Comparison of ENCODE assay signal across 8 cellular contexts in genomic region chr17:75455896-75456416, GRCh38. TPM values are rescaled to one million over a fixed set of nuclear protein-coding genes. Genes with fewer than 3 reads are reported as not detected.
DNase-seq lines count a peak whose midpoint lies in the region; ATAC-seq and TF ChIP-seq lines count a peak whose summit lies in the region.

No MANE protein-coding gene starts in this region.

- H3K4me3 ChIP-seq in KMS-11 (IDR thresholded peaks at IDR 0.05; ENCODE audit: insufficient read depth, low read depth, low read length) (no peak overlapping the region), mononuclear cell (ENCODE audit: low read length) (peak overlapping the region; percentile 92)

- H3K9me3 ChIP-seq in mononuclear cell (ENCODE audit: low read depth, low read length) = no peaks in the 10 kb centered on the region

- H3K4me1 Mint-ChIP-seq in central memory CD8-positive, alpha-beta T cell = peaks cover 40% of the 10 kb centered on the region

- peak overlapping the region; percentile 75 for H2AFZ ChIP-seq in KMS-11 (ENCODE audit: low read depth)

- ATAC-seq in central memory CD8-positive, alpha-beta T cell (replicated peaks; ENCODE audit: extremely low read depth, poor library complexity, severe bottlenecking) = peak; percentile 30
- no peak for ATAC-seq in GM19023 (IDR thresholded peaks at IDR 0.05; ENCODE audit: unreplicated experiment)

- no peaks in the 10 kb centered on the region for H4K20me1 ChIP-seq in KMS-11 (ENCODE audit: insufficient read depth)

- H3K27ac Mint-ChIP-seq in central memory CD8-positive, alpha-beta T cell (ENCODE audit: low read depth) = peak overlapping the region; percentile 85

- no peak for TF ChIP-seq CTCF in KMS-11 (conservative IDR thresholded peaks at IDR 0.05; ENCODE audit: low read depth, low read length)

- H3K27ac ChIP-seq in KMS-11 = peak overlapping the region; percentile 52

- peak overlapping the region; percentile 91 for H3K4me3 Mint-ChIP-seq in central memory CD8-positive, alpha-beta T cell

- peak; percentile 87 for DNase-seq in NCI-H82 (lab: John Stamatoyannopoulos, UW)
- no peak for DNase-seq in NCI-H82 treated with DMSO at 0.1 percent for 48 hours (lab: John Stamatoyannopoulos, UW; ENCODE audit: unreplicated experiment)
- no peak for DNase-seq in central memory CD8-positive, alpha-beta T cell (ENCODE audit: low spot score in 2 of 2)
- no peak for DNase-seq in HuH-7 (ENCODE audit: low spot score)
- DNase-seq in NCI-H526 (lab: John Stamatoyannopoulos, UW) = no peak

- no peaks in the 10 kb centered on the region for H3K27me3 Mint-ChIP-seq in central memory CD8-positive, alpha-beta T cell

- peak overlapping the region; percentile 83; the same call in 1 of the 2 replicates for H3K9ac ChIP-seq in KMS-11

- H3K36me3 ChIP-seq in KMS-11 (ENCODE audit: insufficient read depth) = no peaks in the 10 kb centered on the region

- H3K4me1 ChIP-seq in KMS-11 (ENCODE audit: low read depth, poor library complexity, severe bottlenecking) (peaks cover 63% of the 10 kb centered on the region), mononuclear cell (ENCODE audit: insufficient read depth, low read length) (peaks cover 40% of the 10 kb centered on the region)

- H3K4me2 ChIP-seq in KMS-11 = peak overlapping the region; percentile 76

- H3K9me3 Mint-ChIP-seq in central memory CD8-positive, alpha-beta T cell = no peaks in the 10 kb centered on the region

- peaks cover 8% of the 10 kb centered on the region for H3K36me3 Mint-ChIP-seq in central memory CD8-positive, alpha-beta T cell (ENCODE audit: insufficient read depth)

- H3K27me3 ChIP-seq in KMS-11 (ENCODE audit: insufficient read depth, low read depth) (no peaks in the 10 kb centered on the region), mononuclear cell (ENCODE audit: insufficient read depth, low read length) (no peaks in the 10 kb centered on the region)

- H3K79me2 ChIP-seq in KMS-11 (ENCODE audit: insufficient read depth, low read depth) = peaks cover 23% of the 10 kb centered on the region

RNA-seq across cellular contexts. Expression of gene TMEM94, which starts 0.5 kb away (rescaled TPM):
- 21.1 TPM for total RNA-seq in mononuclear cell

RNA-seq across cellular contexts. Expression of gene GRB2, which starts 50.5 kb away (rescaled TPM):
- 151 TPM for total RNA-seq in mononuclear cell

RNA-seq across cellular contexts. Expression of gene CASKIN2, which starts 59.4 kb away (rescaled TPM):
- total RNA-seq in mononuclear cell = 0.10 TPM
